Comparison of ENCODE assay signal across 8 cellular contexts in genomic region chr19:39412100-39412866, GRCh38. TPM values are rescaled to one million over a fixed set of nuclear protein-coding genes. Genes with fewer than 3 reads are reported as not detected.
DNase-seq lines count a peak whose midpoint lies in the region; ATAC-seq and TF ChIP-seq lines count a peak whose summit lies in the region.

TSS of gene PLEKHG2 (plus strand) at chr19:39412669. CDS start at chr19:39414087, 1,418 bp downstream.

- no peaks in the 10 kb centered on the region for H3K9me3 ChIP-seq in mucosa of stomach (ENCODE audit: control insufficient read depth, low read length)

- ATAC-seq in GM21717 (IDR thresholded peaks at IDR 0.05; ENCODE audit: unreplicated experiment): peak; percentile 33

- H3K4me1 ChIP-seq in mucosa of stomach (ENCODE audit: control insufficient read depth, insufficient read depth, low read length): peaks cover 27% of the 10 kb centered on the region

- H3K36me3 Mint-ChIP-seq in activated T-cell treated with anti-CD3 and anti-CD28 coated beads, Interleukin-2, amount 50 U/mL, for 24 hours (ENCODE audit: low read depth): peaks cover 42% of the 10 kb centered on the region

- no peaks in the 10 kb centered on the region for H3K27me3 Mint-ChIP-seq in activated T-cell treated with anti-CD3 and anti-CD28 coated beads, Interleukin-2, amount 50 U/mL, for 24 hours

- peak; percentile 99 for DNase-seq in DMS79 (lab: John Stamatoyannopoulos, UW)
- peak; percentile 99 for DNase-seq in KG1 (lab: John Stamatoyannopoulos, UW)
- DNase-seq in activated T-cell treated with anti-CD3 and anti-CD28 coated beads, Interleukin-2, amount 50 U/mL, for 24 hours: peak; percentile 99
- DNase-seq in erythroblast (lab: John Stamatoyannopoulos, UW): peak; percentile 97
- peak; percentile 96 to 97 for DNase-seq in stimulated activated CD8-positive, alpha-beta memory T cell treated with anti-CD3 and anti-CD28 coated beads, Interleukin-7, amount 100 ng/mL, for 1 hour (ENCODE audit: low read depth in 2 of 2)

- H3K9ac ChIP-seq in mucosa of stomach (ENCODE audit: low read length): peak within 1 kb of the TSS; percentile 99

- peaks cover 8% of the 10 kb centered on the region for H3K27me3 ChIP-seq in mucosa of stomach (ENCODE audit: control insufficient read depth, insufficient read depth, low read length)

- H3K4me1 Mint-ChIP-seq in activated T-cell treated with anti-CD3 and anti-CD28 coated beads, Interleukin-2, amount 50 U/mL, for 24 hours (ENCODE audit: low read depth): peaks cover 40% of the 10 kb centered on the region

- H3K4me3 ChIP-seq in mucosa of stomach (ENCODE audit: low read length): peak within 1 kb of the TSS; percentile 47

- H3K27ac Mint-ChIP-seq in activated T-cell treated with anti-CD3 and anti-CD28 coated beads, Interleukin-2, amount 50 U/mL, for 24 hours: peak within 1 kb of the TSS; percentile 97

- peaks cover 14% of the 10 kb centered on the region for H3K36me3 ChIP-seq in mucosa of stomach (ENCODE audit: control insufficient read depth, insufficient read depth, low read length)

- H3K9me3 Mint-ChIP-seq in activated T-cell treated with anti-CD3 and anti-CD28 coated beads, Interleukin-2, amount 50 U/mL, for 24 hours: no peaks in the 10 kb centered on the region

- H3K4me3 Mint-ChIP-seq in activated T-cell treated with anti-CD3 and anti-CD28 coated beads, Interleukin-2, amount 50 U/mL, for 24 hours: peak within 1 kb of the TSS; percentile 85

- peak; percentile 85 for TF ChIP-seq POLR2A in erythroblast (IDR thresholded peaks at IDR 0.05; ENCODE audit: low read length)

TF ChIP-seq in PFSK-1, 5 proteins besides CTCF, POLR2A, EP300 and RAD21:
- TF ChIP-seq SIN3A (IDR thresholded peaks at IDR 0.05; ENCODE audit: borderline replicate concordance, insufficient read depth, low read length) (no peak), REST (IDR thresholded peaks at IDR 0.05; ENCODE audit: insufficient read depth in 1 of 2, low read depth in 2 of 2, low read length in 2 of 2) (no peak; a peak in 1 of 4 replicates), POLR2AphosphoS5 (IDR thresholded peaks at IDR 0.05; ENCODE audit: low read depth, low read length) (peak; percentile 33; the same call in 1 of the 2 replicates), TAF1 (IDR thresholded peaks at IDR 0.05; ENCODE audit: borderline replicate concordance, insufficient read depth, low read length) (no peak), FOXP2 (optimal IDR thresholded peaks at IDR 0.05; ENCODE audit: borderline replicate concordance, extremely low read depth, extremely low read length, insufficient read depth) (peak; percentile 71)

RNA-seq across cellular contexts. Expression of gene PLEKHG2, which starts in this region (rescaled TPM):
- 55.2 TPM for polyA plus RNA-seq in PFSK-1 (2012; ENCODE audit: insufficient read length, low read depth)

Comparison
In these comparisons a context has a peak if more than half of its experiments do, and no peak if none do; other contexts are left out.
1. Peak in every context shown above with its lines: DNase-seq, ATAC-seq and H3K4me3 ChIP-seq.